Comparison of ENCODE assay signal across 1 cellular context in the genomic region with DNA sequence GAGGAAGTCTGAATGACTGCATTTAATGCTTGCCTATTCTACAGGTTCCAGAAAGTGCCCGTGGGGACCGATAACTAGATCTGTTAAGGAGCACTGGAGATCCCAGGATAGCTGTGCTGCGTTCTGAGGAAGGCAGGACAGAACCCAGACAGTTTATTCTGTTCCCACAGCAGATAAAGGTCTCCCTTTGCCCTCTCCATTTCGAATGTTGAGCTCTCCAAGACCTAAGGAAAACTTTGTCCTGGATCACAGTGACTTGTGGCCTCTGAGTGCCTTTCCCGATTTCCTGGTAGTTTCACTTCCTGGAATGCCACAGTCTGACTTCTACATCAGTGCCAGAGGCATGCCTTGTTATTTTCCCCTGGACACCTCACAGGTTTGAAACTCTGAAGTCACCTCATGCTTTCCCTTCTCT.
TF ChIP-seq lines count a peak whose summit lies in the region.

No MANE protein-coding gene starts in this region.

TF ChIP-seq in WTC11, 78 proteins besides CTCF, POLR2A, EP300 and RAD21 (continued from another document):
- TF ChIP-seq, protein P1, sequence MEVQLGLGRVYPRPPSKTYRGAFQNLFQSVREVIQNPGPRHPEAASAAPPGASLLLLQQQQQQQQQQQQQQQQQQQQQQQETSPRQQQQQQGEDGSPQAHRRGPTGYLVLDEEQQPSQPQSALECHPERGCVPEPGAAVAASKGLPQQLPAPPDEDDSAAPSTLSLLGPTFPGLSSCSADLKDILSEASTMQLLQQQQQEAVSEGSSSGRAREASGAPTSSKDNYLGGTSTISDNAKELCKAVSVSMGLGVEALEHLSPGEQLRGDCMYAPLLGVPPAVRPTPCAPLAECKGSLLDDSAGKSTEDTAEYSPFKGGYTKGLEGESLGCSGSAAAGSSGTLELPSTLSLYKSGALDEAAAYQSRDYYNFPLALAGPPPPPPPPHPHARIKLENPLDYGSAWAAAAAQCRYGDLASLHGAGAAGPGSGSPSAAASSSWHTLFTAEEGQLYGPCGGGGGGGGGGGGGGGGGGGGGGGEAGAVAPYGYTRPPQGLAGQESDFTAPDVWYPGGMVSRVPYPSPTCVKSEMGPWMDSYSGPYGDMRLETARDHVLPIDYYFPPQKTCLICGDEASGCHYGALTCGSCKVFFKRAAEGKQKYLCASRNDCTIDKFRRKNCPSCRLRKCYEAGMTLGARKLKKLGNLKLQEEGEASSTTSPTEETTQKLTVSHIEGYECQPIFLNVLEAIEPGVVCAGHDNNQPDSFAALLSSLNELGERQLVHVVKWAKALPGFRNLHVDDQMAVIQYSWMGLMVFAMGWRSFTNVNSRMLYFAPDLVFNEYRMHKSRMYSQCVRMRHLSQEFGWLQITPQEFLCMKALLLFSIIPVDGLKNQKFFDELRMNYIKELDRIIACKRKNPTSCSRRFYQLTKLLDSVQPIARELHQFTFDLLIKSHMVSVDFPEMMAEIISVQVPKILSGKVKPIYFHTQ (CRISPR knock-in tag; IDR thresholded peaks at IDR 0.05) = no peak
- TF ChIP-seq, protein P2, sequence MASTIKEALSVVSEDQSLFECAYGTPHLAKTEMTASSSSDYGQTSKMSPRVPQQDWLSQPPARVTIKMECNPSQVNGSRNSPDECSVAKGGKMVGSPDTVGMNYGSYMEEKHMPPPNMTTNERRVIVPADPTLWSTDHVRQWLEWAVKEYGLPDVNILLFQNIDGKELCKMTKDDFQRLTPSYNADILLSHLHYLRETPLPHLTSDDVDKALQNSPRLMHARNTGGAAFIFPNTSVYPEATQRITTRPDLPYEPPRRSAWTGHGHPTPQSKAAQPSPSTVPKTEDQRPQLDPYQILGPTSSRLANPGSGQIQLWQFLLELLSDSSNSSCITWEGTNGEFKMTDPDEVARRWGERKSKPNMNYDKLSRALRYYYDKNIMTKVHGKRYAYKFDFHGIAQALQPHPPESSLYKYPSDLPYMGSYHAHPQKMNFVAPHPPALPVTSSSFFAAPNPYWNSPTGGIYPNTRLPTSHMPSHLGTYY (CRISPR knock-in tag; IDR thresholded peaks at IDR 0.05) = no peak
- TF ChIP-seq ZNF219 (CRISPR knock-in tag; IDR thresholded peaks at IDR 0.05; ENCODE audit: borderline replicate concordance) (no peak), TP53 (CRISPR knock-in tag; IDR thresholded peaks at IDR 0.05) (no peak), HMGA2 (CRISPR knock-in tag; IDR thresholded peaks at IDR 0.05) (no peak), FOXP1 (CRISPR knock-in tag; IDR thresholded peaks at IDR 0.05; ENCODE audit: borderline replicate concordance) (no peak)
- TF ChIP-seq, protein P3, sequence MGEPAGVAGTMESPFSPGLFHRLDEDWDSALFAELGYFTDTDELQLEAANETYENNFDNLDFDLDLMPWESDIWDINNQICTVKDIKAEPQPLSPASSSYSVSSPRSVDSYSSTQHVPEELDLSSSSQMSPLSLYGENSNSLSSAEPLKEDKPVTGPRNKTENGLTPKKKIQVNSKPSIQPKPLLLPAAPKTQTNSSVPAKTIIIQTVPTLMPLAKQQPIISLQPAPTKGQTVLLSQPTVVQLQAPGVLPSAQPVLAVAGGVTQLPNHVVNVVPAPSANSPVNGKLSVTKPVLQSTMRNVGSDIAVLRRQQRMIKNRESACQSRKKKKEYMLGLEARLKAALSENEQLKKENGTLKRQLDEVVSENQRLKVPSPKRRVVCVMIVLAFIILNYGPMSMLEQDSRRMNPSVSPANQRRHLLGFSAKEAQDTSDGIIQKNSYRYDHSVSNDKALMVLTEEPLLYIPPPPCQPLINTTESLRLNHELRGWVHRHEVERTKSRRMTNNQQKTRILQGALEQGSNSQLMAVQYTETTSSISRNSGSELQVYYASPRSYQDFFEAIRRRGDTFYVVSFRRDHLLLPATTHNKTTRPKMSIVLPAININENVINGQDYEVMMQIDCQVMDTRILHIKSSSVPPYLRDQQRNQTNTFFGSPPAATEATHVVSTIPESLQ (CRISPR knock-in tag; IDR thresholded peaks at IDR 0.05) = no peak
- TF ChIP-seq, protein P4, sequence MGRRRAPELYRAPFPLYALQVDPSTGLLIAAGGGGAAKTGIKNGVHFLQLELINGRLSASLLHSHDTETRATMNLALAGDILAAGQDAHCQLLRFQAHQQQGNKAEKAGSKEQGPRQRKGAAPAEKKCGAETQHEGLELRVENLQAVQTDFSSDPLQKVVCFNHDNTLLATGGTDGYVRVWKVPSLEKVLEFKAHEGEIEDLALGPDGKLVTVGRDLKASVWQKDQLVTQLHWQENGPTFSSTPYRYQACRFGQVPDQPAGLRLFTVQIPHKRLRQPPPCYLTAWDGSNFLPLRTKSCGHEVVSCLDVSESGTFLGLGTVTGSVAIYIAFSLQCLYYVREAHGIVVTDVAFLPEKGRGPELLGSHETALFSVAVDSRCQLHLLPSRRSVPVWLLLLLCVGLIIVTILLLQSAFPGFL (CRISPR knock-in tag; IDR thresholded peaks at IDR 0.05; ENCODE audit: borderline replicate concordance) = no peak
- TF ChIP-seq, protein P5, sequence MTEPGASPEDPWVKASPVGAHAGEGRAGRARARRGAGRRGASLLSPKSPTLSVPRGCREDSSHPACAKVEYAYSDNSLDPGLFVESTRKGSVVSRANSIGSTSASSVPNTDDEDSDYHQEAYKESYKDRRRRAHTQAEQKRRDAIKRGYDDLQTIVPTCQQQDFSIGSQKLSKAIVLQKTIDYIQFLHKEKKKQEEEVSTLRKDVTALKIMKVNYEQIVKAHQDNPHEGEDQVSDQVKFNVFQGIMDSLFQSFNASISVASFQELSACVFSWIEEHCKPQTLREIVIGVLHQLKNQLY (CRISPR knock-in tag; IDR thresholded peaks at IDR 0.05) = no peak
- TF ChIP-seq, protein P6, sequence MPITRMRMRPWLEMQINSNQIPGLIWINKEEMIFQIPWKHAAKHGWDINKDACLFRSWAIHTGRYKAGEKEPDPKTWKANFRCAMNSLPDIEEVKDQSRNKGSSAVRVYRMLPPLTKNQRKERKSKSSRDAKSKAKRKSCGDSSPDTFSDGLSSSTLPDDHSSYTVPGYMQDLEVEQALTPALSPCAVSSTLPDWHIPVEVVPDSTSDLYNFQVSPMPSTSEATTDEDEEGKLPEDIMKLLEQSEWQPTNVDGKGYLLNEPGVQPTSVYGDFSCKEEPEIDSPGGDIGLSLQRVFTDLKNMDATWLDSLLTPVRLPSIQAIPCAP (CRISPR knock-in tag; IDR thresholded peaks at IDR 0.05) = no peak
- TF ChIP-seq, protein P7, sequence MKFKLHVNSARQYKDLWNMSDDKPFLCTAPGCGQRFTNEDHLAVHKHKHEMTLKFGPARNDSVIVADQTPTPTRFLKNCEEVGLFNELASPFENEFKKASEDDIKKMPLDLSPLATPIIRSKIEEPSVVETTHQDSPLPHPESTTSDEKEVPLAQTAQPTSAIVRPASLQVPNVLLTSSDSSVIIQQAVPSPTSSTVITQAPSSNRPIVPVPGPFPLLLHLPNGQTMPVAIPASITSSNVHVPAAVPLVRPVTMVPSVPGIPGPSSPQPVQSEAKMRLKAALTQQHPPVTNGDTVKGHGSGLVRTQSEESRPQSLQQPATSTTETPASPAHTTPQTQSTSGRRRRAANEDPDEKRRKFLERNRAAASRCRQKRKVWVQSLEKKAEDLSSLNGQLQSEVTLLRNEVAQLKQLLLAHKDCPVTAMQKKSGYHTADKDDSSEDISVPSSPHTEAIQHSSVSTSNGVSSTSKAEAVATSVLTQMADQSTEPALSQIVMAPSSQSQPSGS (CRISPR knock-in tag; IDR thresholded peaks at IDR 0.05; ENCODE audit: borderline replicate concordance, low read depth) = no peak
- TF ChIP-seq, protein P8, sequence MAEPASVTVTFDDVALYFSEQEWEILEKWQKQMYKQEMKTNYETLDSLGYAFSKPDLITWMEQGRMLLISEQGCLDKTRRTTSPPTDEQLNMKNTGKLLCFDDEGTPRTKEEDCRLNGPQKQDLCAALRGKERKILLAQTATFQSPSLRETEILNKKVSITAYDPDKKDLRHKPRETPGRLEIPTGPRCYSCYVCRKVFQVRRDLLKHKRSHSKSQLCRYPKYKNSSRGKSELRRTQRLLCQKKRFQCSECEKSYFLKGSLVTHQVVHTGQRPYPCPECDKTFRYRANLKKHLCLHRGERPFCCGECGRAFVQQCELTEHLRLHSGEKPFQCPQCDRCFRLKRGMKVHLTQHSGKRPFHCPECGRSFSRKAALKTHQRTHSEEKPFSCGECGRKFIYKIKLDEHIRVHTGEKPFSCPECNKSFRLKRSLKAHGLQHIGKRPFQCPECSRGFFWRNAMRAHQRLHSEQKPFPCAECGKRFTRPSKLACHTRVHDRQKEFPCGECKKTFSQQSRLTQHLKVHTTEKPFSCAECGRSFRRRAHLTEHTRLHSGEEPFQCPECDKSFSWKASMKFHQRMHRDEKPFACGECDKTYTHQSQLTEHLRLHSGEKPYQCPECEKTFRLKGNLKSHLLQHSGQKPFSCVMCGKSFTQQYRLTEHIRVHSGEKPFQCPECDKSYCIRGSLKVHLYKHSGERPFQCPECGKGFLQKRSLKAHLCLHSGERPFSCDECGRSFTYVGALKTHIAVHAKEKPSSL (CRISPR knock-in tag; conservative IDR thresholded peaks at IDR 0.05) = no peak
